Comparison of ENCODE assay signal across 18 cellular contexts in the genomic region with DNA sequence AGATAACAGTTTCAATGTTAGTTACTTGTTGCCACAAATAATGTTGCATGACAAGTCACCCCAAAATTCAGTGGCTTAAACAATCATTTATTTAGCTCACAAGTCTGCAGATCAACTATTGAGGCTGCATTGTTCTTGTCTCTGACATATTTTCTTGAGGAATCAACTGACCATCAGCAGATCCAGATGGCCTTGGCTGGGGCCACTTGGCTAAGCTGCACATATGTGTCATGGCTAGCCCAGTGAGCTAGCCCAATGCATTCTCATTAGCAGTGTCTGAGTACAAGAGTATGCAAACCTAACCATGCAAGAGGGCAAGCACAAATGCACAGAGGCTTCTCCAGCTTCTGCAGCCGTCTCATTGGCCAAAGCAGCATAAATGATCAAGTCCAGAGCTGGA.
"Had no signal": no experiment of that assay in that cellular context is flagged by ENCODE, and none has a peak within 500 bp of the region (broad histone marks: within the 10 kb centered on the region; RNA-seq: fewer than 3 reads in every experiment).

No MANE protein-coding gene starts in this region.

- H3K27me3 ChIP-seq: ovary, right atrium auricular region, right lobe of liver, tibial nerve, uterus had no signal

- H3K4me1 ChIP-seq: right atrium auricular region, right lobe of liver, uterus had no signal

- H3K36me3 ChIP-seq: left ventricle myocardium inferior, ovary, right atrium auricular region, right lobe of liver, tibial nerve, uterus had no signal

- H3K4me3 ChIP-seq: left ventricle myocardium inferior, lung, ovary, right atrium auricular region, right lobe of liver, smooth muscle cell, tibial nerve, uterus had no signal

- H3K9me3 ChIP-seq: ovary, right lobe of liver, uterus had no signal

- H3K27ac ChIP-seq: left ventricle myocardium inferior, ovary, right atrium auricular region, right lobe of liver, tibial nerve, uterus had no signal

- DNase-seq: islet precursor cell; left ventricle myocardium inferior; mesendoderm; naive thymus-derived CD4-positive, alpha-beta T cell; ovary; right lobe of liver; stimulated activated CD4-positive, alpha-beta T cell treated with anti-CD3 and anti-CD28 coated beads, Interleukin-1b, Interleukin-23, amount 100 ng/mL, for 48 hours; stimulated activated CD4-positive, alpha-beta T cell treated with anti-CD3 and anti-CD28 coated beads, Interleukin-2, amount 100 ng/mL, for 48 hours; stimulated activated CD4-positive, alpha-beta T cell treated with anti-CD3 and anti-CD28 coated beads, Interleukin-4, amount 100 ng/mL, for 4 hours; stimulated activated CD8-positive, alpha-beta memory T cell treated with anti-CD3 and anti-CD28 coated beads, Interleukin-4, amount 100 ng/mL, for 48 hours; stimulated activated naive CD4-positive, alpha-beta T cell treated with Interleukin-2 at 50 U/mL for 16 hours; stimulated activated naive CD8-positive, alpha-beta T cell treated with anti-CD3 and anti-CD28 coated beads, Interleukin-15, amount 100 ng/mL, for 72 hours; substantia nigra; uterus had no signal
